In the genomic region with DNA sequence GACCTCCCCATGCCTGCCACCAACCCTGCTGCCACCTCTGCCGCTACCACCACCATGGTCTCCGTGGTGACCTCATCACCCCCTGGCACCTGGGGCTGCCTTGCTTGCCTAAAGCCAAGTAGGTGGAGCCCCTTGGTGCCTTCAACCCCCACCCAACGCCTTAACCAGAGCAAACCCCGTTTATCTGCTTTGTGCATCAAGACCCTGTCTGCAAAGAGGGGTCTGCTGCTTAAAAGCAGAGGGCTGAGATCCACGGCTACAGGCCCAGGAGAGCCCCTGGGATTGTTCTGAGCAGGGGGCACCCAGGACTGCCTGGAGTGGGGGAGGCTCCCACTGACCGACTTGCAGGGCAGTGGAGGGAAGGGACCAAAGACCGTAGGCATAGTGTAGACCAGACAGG, we compare ENCODE assay signal across 1 cellular context.
TF ChIP-seq lines count a peak whose summit lies in the region.

No MANE protein-coding gene starts in this region.

TF ChIP-seq in GM12878, 131 proteins besides CTCF, POLR2A, EP300 and RAD21:
- TF ChIP-seq SMAD1 (IDR thresholded peaks at IDR 0.05; ENCODE audit: low read depth, partially characterized antibody) (no peak), TARDBP (IDR thresholded peaks at IDR 0.05; ENCODE audit: borderline replicate concordance) (no peak), NR2C1 (IDR thresholded peaks at IDR 0.05) (no peak), PAX5 (IDR thresholded peaks at IDR 0.05; ENCODE audit: borderline replicate concordance, low read depth, low read length) (no peak), ETV6 (conservative IDR thresholded peaks at IDR 0.05 in 1 of 2, IDR thresholded peaks at IDR 0.05 in 1 of 2; ENCODE audit: borderline replicate concordance in 1 of 2, low read depth in 1 of 2) (no peak), NBN (IDR thresholded peaks at IDR 0.05) (no peak), SP1 (IDR thresholded peaks at IDR 0.05; ENCODE audit: low read depth, low read length) (no peak), SMAD5 (IDR thresholded peaks at IDR 0.05; ENCODE audit: low read depth) (no peak), NR2C2 (IDR thresholded peaks at IDR 0.05; ENCODE audit: borderline replicate concordance, control insufficient read depth, insufficient read length, low read depth) (no peak)
- TF ChIP-seq, protein P1, sequence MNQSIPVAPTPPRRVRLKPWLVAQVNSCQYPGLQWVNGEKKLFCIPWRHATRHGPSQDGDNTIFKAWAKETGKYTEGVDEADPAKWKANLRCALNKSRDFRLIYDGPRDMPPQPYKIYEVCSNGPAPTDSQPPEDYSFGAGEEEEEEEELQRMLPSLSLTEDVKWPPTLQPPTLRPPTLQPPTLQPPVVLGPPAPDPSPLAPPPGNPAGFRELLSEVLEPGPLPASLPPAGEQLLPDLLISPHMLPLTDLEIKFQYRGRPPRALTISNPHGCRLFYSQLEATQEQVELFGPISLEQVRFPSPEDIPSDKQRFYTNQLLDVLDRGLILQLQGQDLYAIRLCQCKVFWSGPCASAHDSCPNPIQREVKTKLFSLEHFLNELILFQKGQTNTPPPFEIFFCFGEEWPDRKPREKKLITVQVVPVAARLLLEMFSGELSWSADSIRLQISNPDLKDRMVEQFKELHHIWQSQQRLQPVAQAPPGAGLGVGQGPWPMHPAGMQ (IDR thresholded peaks at IDR 0.05; ENCODE audit: borderline replicate concordance) = no peak
- TF ChIP-seq, protein P2, sequence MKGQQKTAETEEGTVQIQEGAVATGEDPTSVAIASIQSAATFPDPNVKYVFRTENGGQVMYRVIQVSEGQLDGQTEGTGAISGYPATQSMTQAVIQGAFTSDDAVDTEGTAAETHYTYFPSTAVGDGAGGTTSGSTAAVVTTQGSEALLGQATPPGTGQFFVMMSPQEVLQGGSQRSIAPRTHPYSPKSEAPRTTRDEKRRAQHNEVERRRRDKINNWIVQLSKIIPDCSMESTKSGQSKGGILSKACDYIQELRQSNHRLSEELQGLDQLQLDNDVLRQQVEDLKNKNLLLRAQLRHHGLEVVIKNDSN (IDR thresholded peaks at IDR 0.05; ENCODE audit: borderline replicate concordance, extremely low read length, insufficient read depth, low read depth, low read length) = no peak
